ENCODE assay signal across 24 cellular contexts in genomic region chr12:34107016-34107415, GRCh38.
DNase-seq lines count a peak whose midpoint lies in the region; ATAC-seq, FAIRE-seq and TF ChIP-seq lines count a peak whose summit lies in the region.
"Had no signal": no experiment of that assay in that cellular context is flagged by ENCODE, and none has a peak within 500 bp of the region (broad histone marks: within the 10 kb centered on the region; RNA-seq: fewer than 3 reads in every experiment).

No MANE protein-coding gene starts in this region.

- H2BK120ac ChIP-seq in IMR-90 (ENCODE audit: low read depth, low read length), result no peak overlapping the region

- no peak overlapping the region for H3K23ac ChIP-seq in IMR-90 (ENCODE audit: low read depth, low read length)

- no peak overlapping the region for H2AK5ac ChIP-seq in IMR-90 (ENCODE audit: low read depth, low read length)

- H3K27me3 Mint-ChIP-seq in glutamatergic neuron (ENCODE audit: unreplicated experiment), result peaks cover 5% of the 10 kb centered on the region

- intact Hi-C loops in IMR-90 (cut with micrococcal nuclease) (no loop called here), spleen (cut with DNase I; ENCODE audit: low total_unique reads) (no loop called here), gastrocnemius medialis (cut with DNase I; ENCODE audit: low total_unique reads) (no loop called here)

- H3K36me3 Mint-ChIP-seq in glutamatergic neuron (ENCODE audit: unreplicated experiment), result no peaks in the 10 kb centered on the region
- H3K36me3 Mint-ChIP-seq: CD14-positive monocyte; CD8-positive, alpha-beta memory T cell had no signal

- H3K27ac Mint-ChIP-seq in glutamatergic neuron (ENCODE audit: unreplicated experiment), result no peak overlapping the region
- H3K27ac Mint-ChIP-seq: B cell; CD14-positive monocyte; CD4-positive, alpha-beta T cell; CD8-positive, alpha-beta memory T cell had no signal

- POLR2A ChIA-PET in IMR-90 (lab: Charles Lee; ENCODE audit: unreplicated experiment), result no interaction called here

- H4K5ac ChIP-seq in IMR-90 (ENCODE audit: low read depth, low read length), result no peak overlapping the region

- no peak overlapping the region for H4K91ac ChIP-seq in IMR-90 (ENCODE audit: insufficient read depth, low read depth, low read length)

- no peak overlapping the region for H2BK5ac ChIP-seq in IMR-90 (ENCODE audit: low read depth, low read length, poor library complexity, severe bottlenecking)

- no peak overlapping the region for H2BK15ac ChIP-seq in IMR-90 (ENCODE audit: low read depth, low read length)

- H2BK20ac ChIP-seq in IMR-90 (ENCODE audit: low read depth, low read length), result no peak overlapping the region

- H3K4me1 ChIP-seq in IMR-90 (ENCODE audit: control insufficient read depth, insufficient read depth, low read length) (no peaks in the 10 kb centered on the region), spleen (peaks cover 0 to 6% (median 0%) of the 10 kb centered on the region in 6 donors), SJCRH30 (no peaks in the 10 kb centered on the region), gastrocnemius medialis (no peaks in the 10 kb centered on the region)
- H3K4me1 ChIP-seq: BLaER1 treated with 17β-estradiol and CSF1 and Interleukin-3, amounts not matched to agents 10 nM and 100 nM had no signal

- no peak for DNase-seq in IMR-90
- DNase-seq in glutamatergic neuron, result no peak
- DNase-seq in spleen, result peak; percentile 63
- DNase-seq in SJCRH30, result no peak
- DNase-seq in frontal cortex (ENCODE audit: low spot score in 2 of 2), result no peak
- no peak for DNase-seq in gastrocnemius medialis
- DNase-seq: CD4-positive, alpha-beta T cell; CD8-positive, alpha-beta memory T cell; DMS 273 treated with DMSO at 0.1 percent for 48 hours; DMS79; EL; GDM1; GM23248; H7; HCEC 1CT had no signal

- H3K27ac ChIP-seq in IMR-90 (ENCODE audit: insufficient read depth, low read length) (no peak overlapping the region), spleen (no peak overlapping the region), SJCRH30 (no peak overlapping the region), gastrocnemius medialis (no peak overlapping the region)
- H3K27ac ChIP-seq: 22Rv1; BLaER1 treated with 17β-estradiol and CSF1 and Interleukin-3, amounts not matched to agents 10 nM and 100 nM; GM23248 had no signal

- WGBS in IMR-90 (ENCODE audit: extremely low coverage in 2 of 2, insufficient read length in 1 of 2), 2 experiments, result 84% methylated on average over 7 of the region's 11 CpGs; no CpG with 5 or more reads in 1 of the 2 experiments
- WGBS in spleen, 5 donors, result 81 to 91% (median 89%) methylated on average over 11 of the region's 11 CpGs

- no peak overlapping the region for H3K14ac ChIP-seq in IMR-90 (replicated peaks; ENCODE audit: low read depth, low read length)

- no TSS peak for BruUV-seq in IMR-90 (replicated peaks; lab: Mats Ljungman, UMichigan)

- H3K4me3 ChIP-seq in IMR-90 (ENCODE audit: insufficient read depth, low read depth, low read length), result no peak overlapping the region
- no peak overlapping the region for H3K4me3 ChIP-seq in spleen
- no peak overlapping the region for H3K4me3 ChIP-seq in SJCRH30
- H3K4me3 ChIP-seq in gastrocnemius medialis, result no peak overlapping the region
- H3K4me3 ChIP-seq: BLaER1 treated with 17β-estradiol and CSF1 and Interleukin-3, amounts not matched to agents 10 nM and 100 nM; GM12878; GM23248 had no signal

- no peak for ATAC-seq in IMR-90 (ENCODE audit: low read depth)
- no peak for ATAC-seq in gastrocnemius medialis
- ATAC-seq: GM12878 had no signal

- H3K4me3 Mint-ChIP-seq in glutamatergic neuron (ENCODE audit: unreplicated experiment), result peak overlapping the region; percentile 23
- H3K4me3 Mint-ChIP-seq: B cell; CD14-positive monocyte; CD4-positive, alpha-beta T cell; CD8-positive, alpha-beta memory T cell had no signal

- no peak overlapping the region for H3K9ac ChIP-seq in IMR-90 (ENCODE audit: low read depth, low read length)
- H3K9ac ChIP-seq: BLaER1 treated with 17β-estradiol and CSF1 and Interleukin-3, amounts not matched to agents 10 nM and 100 nM; GM23248 had no signal

- H2AFZ ChIP-seq in IMR-90 (replicated peaks; ENCODE audit: low read length, poor library complexity), result peak overlapping the region; percentile 18
- H2AFZ ChIP-seq: GM23248 had no signal

- no peaks in the 10 kb centered on the region for H3K4me1 Mint-ChIP-seq in glutamatergic neuron (ENCODE audit: low read depth, unreplicated experiment)
- H3K4me1 Mint-ChIP-seq: B cell; CD14-positive monocyte; CD8-positive, alpha-beta memory T cell had no signal

- no peak for TF ChIP-seq POLR2A in IMR-90 (IDR thresholded peaks at IDR 0.05; ENCODE audit: low read depth, low read length)
- TF ChIP-seq POLR2A in spleen (IDR thresholded peaks at IDR 0.05), result no peak
- TF ChIP-seq POLR2A in gastrocnemius medialis (IDR thresholded peaks at IDR 0.05), result no peak

- dilution Hi-C loops in IMR-90 (cut with HindIII; ENCODE audit: low sequenced_read_pairs, unreplicated experiment), result no loop called here

- no peaks in the 10 kb centered on the region for H4K20me1 ChIP-seq in IMR-90 (ENCODE audit: insufficient read depth, low read length)
- H4K20me1 ChIP-seq: BLaER1 treated with 17β-estradiol and CSF1 and Interleukin-3, amounts not matched to agents 10 nM and 100 nM had no signal

- no peak overlapping the region for H3K4ac ChIP-seq in IMR-90 (ENCODE audit: low read depth, low read length)

- CTCF ChIA-PET in IMR-90 (lab: Yijun Ruan, JAX), result no interaction called here

- no peak overlapping the region for H4K8ac ChIP-seq in IMR-90 (ENCODE audit: low read depth in 2 of 2, low read length in 2 of 2)

- H3K36me3 ChIP-seq in IMR-90 (ENCODE audit: control insufficient read depth, insufficient read depth, low read length) (no peaks in the 10 kb centered on the region), spleen (no peaks in the 10 kb centered on the region), SJCRH30 (no peaks in the 10 kb centered on the region), gastrocnemius medialis (no peaks in the 10 kb centered on the region)
- H3K36me3 ChIP-seq: BLaER1 treated with 17β-estradiol and CSF1 and Interleukin-3, amounts not matched to agents 10 nM and 100 nM had no signal

- H3K9me1 ChIP-seq in IMR-90 (ENCODE audit: insufficient read depth, low read length), result no peaks in the 10 kb centered on the region

- TF ChIP-seq RAD21 in IMR-90 (IDR thresholded peaks at IDR 0.05; ENCODE audit: low read length), result no peak

- H3K56ac ChIP-seq in IMR-90 (ENCODE audit: extremely low read depth, insufficient read depth, low read length), result no peak overlapping the region

- H3K9me3 Mint-ChIP-seq in glutamatergic neuron (ENCODE audit: unreplicated experiment), result peaks cover 1% of the 10 kb centered on the region
- H3K9me3 Mint-ChIP-seq: CD4-positive, alpha-beta T cell; CD8-positive, alpha-beta memory T cell had no signal

- in situ Hi-C loops in IMR-90 (cut with MboI; ENCODE audit: low sequenced_read_pairs) (no loop called here), gastrocnemius medialis (cut with MboI; ENCODE audit: low sequenced_read_pairs in 4 of 4) (no loop called here)

- no peak overlapping the region for H2AK9ac ChIP-seq in IMR-90 (replicated peaks; ENCODE audit: low read depth, low read length, poor library complexity)

- H3K27me3 ChIP-seq in IMR-90 (ENCODE audit: control insufficient read depth, insufficient read depth, low read length) (no peaks in the 10 kb centered on the region), spleen (replicated peaks in 1 of 7) (peaks cover 0 to 48% (median 15%) of the 10 kb centered on the region in 7 donors), SJCRH30 (no peaks in the 10 kb centered on the region), gastrocnemius medialis (peaks cover 0 to 9% (median 2%) of the 10 kb centered on the region in 3 donors)
- H3K27me3 ChIP-seq: BLaER1 treated with 17β-estradiol and CSF1 and Interleukin-3, amounts not matched to agents 10 nM and 100 nM had no signal

- FAIRE-seq in frontal cortex (lab: Jason Lieb, UNC), result no peak
- FAIRE-seq: A204.1, D721Med, GM12878, GM19239, H1 had no signal

- no peak overlapping the region for H3K4me2 ChIP-seq in IMR-90 (ENCODE audit: low read depth, low read length)
- H3K4me2 ChIP-seq: BLaER1 treated with 17β-estradiol and CSF1 and Interleukin-3, amounts not matched to agents 10 nM and 100 nM had no signal

- H3K9me3 ChIP-seq in IMR-90 (ENCODE audit: control insufficient read depth, insufficient read depth, low read length) (peaks cover 23% of the 10 kb centered on the region), spleen (no peaks in the 10 kb centered on the region), SJCRH30 (replicated peaks) (no peaks in the 10 kb centered on the region), gastrocnemius medialis (no peaks in the 10 kb centered on the region)

- TF ChIP-seq CTCF in IMR-90 (conservative IDR thresholded peaks at IDR 0.05; ENCODE audit: low read depth, low read length), result no peak
- no peak for TF ChIP-seq CTCF in glutamatergic neuron (IDR thresholded peaks at IDR 0.05; ENCODE audit: partially characterized antibody, unreplicated experiment)
- TF ChIP-seq CTCF in spleen (IDR thresholded peaks at IDR 0.05 in 8 of 11, conservative IDR thresholded peaks at IDR 0.05 in 3 of 11), result no peak
- TF ChIP-seq CTCF in gastrocnemius medialis (IDR thresholded peaks at IDR 0.05 in 4 of 5, conservative IDR thresholded peaks at IDR 0.05 in 1 of 5), result no peak

- no peaks in the 10 kb centered on the region for H3K79me1 ChIP-seq in IMR-90 (ENCODE audit: low read depth in 1 of 2, low read length in 2 of 2)

- H3K18ac ChIP-seq in IMR-90 (ENCODE audit: low read depth, low read length), result no peak overlapping the region

TF ChIP-seq in IMR-90, 13 proteins besides CTCF, POLR2A, EP300 and RAD21:
- TF ChIP-seq RCOR1 (IDR thresholded peaks at IDR 0.05; ENCODE audit: insufficient replicate concordance, low read length), result no peak
- no peak for TF ChIP-seq RFX5 (IDR thresholded peaks at IDR 0.05; ENCODE audit: low read depth, low read length)
- TF ChIP-seq MAZ (IDR thresholded peaks at IDR 0.05; ENCODE audit: borderline replicate concordance, low read depth, low read length), result no peak
- no peak for TF ChIP-seq USF2 (IDR thresholded peaks at IDR 0.05; ENCODE audit: low read depth, low read length)
TF ChIP-seq in IMR-90: peak in this region for 0.
